Comparison of ENCODE assay signal across 16 cellular contexts in genomic region chr5:119454171-119454570, GRCh38. TPM values are rescaled to one million over a fixed set of nuclear protein-coding genes. Genes with fewer than 3 reads are reported as not detected.
DNase-seq lines count a peak whose midpoint lies in the region; ATAC-seq, FAIRE-seq and TF ChIP-seq lines count a peak whose summit lies in the region.
"Had no signal": no experiment of that assay in that cellular context is flagged by ENCODE, and none has a peak within 500 bp of the region (broad histone marks: within the 10 kb centered on the region; RNA-seq: fewer than 3 reads in every experiment).

No MANE protein-coding gene starts in this region.

- no peak overlapping the region for H3K4me3 ChIP-seq in Karpas-422 (ENCODE audit: low read length)
- H3K4me3 ChIP-seq in HepG2 (replicated peaks in 1 of 3; ENCODE audit: insufficient read depth in 1 of 3, low read depth in 2 of 3, low read length in 3 of 3): peak overlapping the region in 2 of 3 experiments; percentile 97 to 98; a peak in 3 of 6 replicates
- peak overlapping the region in 1 of 4 donors; percentile 67 for H3K4me3 ChIP-seq in upper lobe of left lung

- intact Hi-C loops in HepG2 (cut with micrococcal nuclease; ENCODE audit: unreplicated experiment): no loop called here

- H3K9me3 Mint-ChIP-seq in brain: peaks cover 12 to 21% (median 20%) of the 10 kb centered on the region in 5 experiments
- H3K9me3 Mint-ChIP-seq in glutamatergic neuron (ENCODE audit: unreplicated experiment): peaks cover 11% of the 10 kb centered on the region
- H3K9me3 Mint-ChIP-seq: CD8-positive, alpha-beta T cell; IgD-negative memory B cell had no signal

- H3K36me3 ChIP-seq in Karpas-422 (ENCODE audit: insufficient read depth, low read length) (no peaks in the 10 kb centered on the region), HepG2 (replicated peaks in 1 of 2; ENCODE audit: control insufficient read depth in 1 of 2, insufficient read depth in 2 of 2, low read length in 2 of 2) (0 out of 5 replicates have a peak, but pooled peaks cover 0 to 10% of the 10 kb centered on the region in 2 experiments), upper lobe of left lung (peaks cover 0 to 11% (median 4%) of the 10 kb centered on the region in 4 donors)

- no peak for TF ChIP-seq POLR2A in HepG2 (IDR thresholded peaks at IDR 0.05; ENCODE audit: insufficient read depth in 1 of 2, low read depth in 2 of 2, low read length in 2 of 2)
- TF ChIP-seq POLR2A in upper lobe of left lung (IDR thresholded peaks at IDR 0.05): no peak

- 0 out of 4 replicates have a peak, but pooled peaks of 1 of the 2 experiments have one; percentile 33 for TF ChIP-seq EP300 in HepG2 (IDR thresholded peaks at IDR 0.05; ENCODE audit: low read depth in 2 of 2, low read length in 2 of 2)
- no peak for TF ChIP-seq EP300 in HepG2 (CRISPR knock-in tag; IDR thresholded peaks at IDR 0.05; ENCODE audit: borderline replicate concordance)
- TF ChIP-seq EP300 in upper lobe of left lung (IDR thresholded peaks at IDR 0.05): no peak

- H3K4me3 Mint-ChIP-seq in brain (peak overlapping the region in 3 of 5 experiments; percentile 89 to 97 (median 96)), glutamatergic neuron (ENCODE audit: unreplicated experiment) (no peak overlapping the region)

- ATAC-seq in HepG2: no peak
- no peak for ATAC-seq in upper lobe of left lung (ENCODE audit: low FRiP score in 2 of 2)
- no peak for ATAC-seq in GM21528 (IDR thresholded peaks at IDR 0.05; ENCODE audit: low FRiP score, unreplicated experiment)
- ATAC-seq: CD8-positive, alpha-beta T cell had no signal

- H3K4me1 ChIP-seq in Karpas-422 (ENCODE audit: low read length) (peaks cover 18% of the 10 kb centered on the region), HepG2 (ENCODE audit: insufficient read depth, low read length) (peaks cover 47% of the 10 kb centered on the region), upper lobe of left lung (peaks cover 8 to 38% (median 18%) of the 10 kb centered on the region in 4 donors)

- H3K27ac ChIP-seq in Karpas-422 (ENCODE audit: low read length) (no peak overlapping the region), HepG2 (ENCODE audit: extremely low read length, insufficient read depth, low read length) (peak overlapping the region; percentile 100), upper lobe of left lung (peak overlapping the region; percentile 53 to 96 (median 90))

- TF ChIP-seq RAD21 in HepG2 (CRISPR knock-in tag; IDR thresholded peaks at IDR 0.05): no peak

- H3K27me3 ChIP-seq in Karpas-422 (ENCODE audit: low read length) (no peaks in the 10 kb centered on the region), HepG2 (ENCODE audit: control insufficient read depth in 1 of 2, insufficient read depth in 2 of 2, low read length in 2 of 2) (no peaks in the 10 kb centered on the region; a peak in 1 of 5 replicates), upper lobe of left lung (no peaks in the 10 kb centered on the region)

- POLR2A ChIA-PET in HepG2 (lab: Yijun Ruan, JAX): interaction anchor here (0.7 to 2.7 kb wide), 2 partner anchors 8 to 15 kb away, joined by 3 to 25 read pairs; no protein-coding TSS in a partner anchor

- WGBS in HepG2 (ENCODE audit: low lambda C conversion rate): 49% methylated on average over 3 of the region's 3 CpGs
- 74 to 77% methylated on average over 3 of the region's 3 CpGs for WGBS in upper lobe of left lung, 2 donors

- H3K4me2 ChIP-seq in Karpas-422 (ENCODE audit: low read depth, low read length, poor library complexity, severe bottlenecking) (peak overlapping the region; percentile 89), HepG2 (ENCODE audit: low read depth, low read length) (peak overlapping the region; percentile 81)

- H3K79me2 ChIP-seq in Karpas-422 (ENCODE audit: low read length) (peaks cover 26% of the 10 kb centered on the region), HepG2 (ENCODE audit: insufficient read depth, low read length) (peaks cover 43% of the 10 kb centered on the region)

- no TSS peak for BruUV-seq in HepG2 (replicated peaks; lab: Mats Ljungman, UMichigan)

- no peak overlapping the region for H3K27ac Mint-ChIP-seq in brain
- no peak overlapping the region for H3K27ac Mint-ChIP-seq in glutamatergic neuron (ENCODE audit: unreplicated experiment)
- H3K27ac Mint-ChIP-seq: B cell; CD8-positive, alpha-beta T cell had no signal

- H3K4me1 Mint-ChIP-seq in brain: peaks cover 42% of the 10 kb centered on the region
- peaks cover 14% of the 10 kb centered on the region for H3K4me1 Mint-ChIP-seq in glutamatergic neuron (ENCODE audit: low read depth, unreplicated experiment)

- no peak for TF ChIP-seq CTCF in brain (conservative IDR thresholded peaks at IDR 0.05)
- no peak for TF ChIP-seq CTCF in HepG2 (CRISPR knock-in tag; IDR thresholded peaks at IDR 0.05)
- TF ChIP-seq CTCF in upper lobe of left lung (IDR thresholded peaks at IDR 0.05): no peak
- no peak for TF ChIP-seq CTCF in glutamatergic neuron (IDR thresholded peaks at IDR 0.05; ENCODE audit: partially characterized antibody, unreplicated experiment)

- CTCF ChIA-PET in HepG2 (lab: Yijun Ruan, JAX; ENCODE audit: low intra/inter-chr PET ratio, low total read pairs): no interaction called here

- H3K9me3 ChIP-seq in Karpas-422 (ENCODE audit: low read length) (no peaks in the 10 kb centered on the region), HepG2 (ENCODE audit: low read length) (no peaks in the 10 kb centered on the region), upper lobe of left lung (peaks cover 0 to 5% (median 0%) of the 10 kb centered on the region in 4 donors)

- in situ Hi-C loops in HepG2 (cut with HindIII; ENCODE audit: extremely low pct_ligation_motif_present, low pct_unique_long_range_greater_than_20kb): loop anchor here (25.0 kb wide), 1 partner anchor 283 kb away; no protein-coding TSS in a partner anchor

- H3K9ac ChIP-seq in Karpas-422 (ENCODE audit: low read length): no peak overlapping the region
- H3K9ac ChIP-seq in HepG2 (ENCODE audit: insufficient read depth, low read depth, low read length): no peak overlapping the region

- H3K36me3 Mint-ChIP-seq in brain (peaks cover 30% of the 10 kb centered on the region), glutamatergic neuron (ENCODE audit: unreplicated experiment) (peaks cover 10% of the 10 kb centered on the region)

- H3K27me3 Mint-ChIP-seq in brain (peaks cover 6% of the 10 kb centered on the region), glutamatergic neuron (ENCODE audit: unreplicated experiment) (peaks cover 2% of the 10 kb centered on the region)
- H3K27me3 Mint-ChIP-seq: B cell, IgD-negative memory B cell had no signal

- no peak for FAIRE-seq in HepG2 (lab: Jason Lieb, UNC)
- FAIRE-seq: D721Med had no signal

- H4K20me1 ChIP-seq in Karpas-422 (ENCODE audit: insufficient read depth, low read depth, low read length) (no peaks in the 10 kb centered on the region), HepG2 (ENCODE audit: insufficient read depth, low read length) (0 out of 2 replicates have a peak, but pooled peaks cover 5% of the 10 kb centered on the region)

- H3K9me2 ChIP-seq in Karpas-422 (replicated peaks; ENCODE audit: insufficient read depth, low read length): no peaks in the 10 kb centered on the region

- H2AFZ ChIP-seq in Karpas-422 (ENCODE audit: low read length) (no peak overlapping the region), HepG2 (ENCODE audit: low read length) (no peak overlapping the region)

- no peak for DNase-seq in Karpas-422
- DNase-seq in HepG2 (ENCODE audit: low spot score): peak; percentile 34
- DNase-seq in upper lobe of left lung: no peak
- DNase-seq in glutamatergic neuron: no peak
- no peak for DNase-seq in NCI-H1930 (lab: John Stamatoyannopoulos, UW)
- DNase-seq: CD8-positive, alpha-beta T cell; H7; NCI-H1436; NCI-H2227 treated with DMSO at 0.1 percent for 48 hours; NCI-H526; NK-92 treated with Interleukin-12 subunit alpha and Interleukin-12 subunit beta, amount 100 ng/mL, for 24 hours had no signal

TF ChIP-seq in HepG2, 621 proteins besides CTCF, POLR2A, EP300 and RAD21 (continues in another document):
- TF ChIP-seq ZFP82 (CRISPR knock-in tag; IDR thresholded peaks at IDR 0.05; ENCODE audit: borderline replicate concordance) (no peak), ZNF253 (CRISPR knock-in tag; IDR thresholded peaks at IDR 0.05; ENCODE audit: borderline replicate concordance) (no peak)

RNA-seq across cellular contexts. Expression of gene HSD17B4, which starts 1.9 kb away (rescaled TPM):
- 57.6 and 127 TPM in 2 replicates for total RNA-seq in Karpas-422 (2014; rRNA removed; shearing (Covaris generic); ENCODE audit: low replicate concordance)
- polyA plus RNA-seq in brain (ENCODE audit: insufficient read depth, low read depth, low replicate concordance) (105 TPM), HepG2 (2011; rRNA removed) (163 and 178 TPM in 2 replicates)
- total RNA-seq in HepG2 (2016; rRNA removed; fragmentation: Illumina TruSeq; extraction: Trizol) (399 and 508 TPM in 2 replicates), upper lobe of left lung (100 to 1,000 TPM; 240 to 430 (median 355) TPM), glutamatergic neuron (ENCODE audit: unreplicated experiment) (161 TPM)
- 60.7 and 79.3 TPM in 2 replicates for total RNA-seq in HepG2 (2016; cell fraction: cytosol; rRNA removed; fragmentation: Illumina TruSeq; extraction: Trizol; ENCODE audit: low read depth)
- total RNA-seq in HepG2 (2016; cell fraction: insoluble cytoplasmic fraction; rRNA removed; fragmentation: Illumina TruSeq; extraction: Trizol): 397 and 512 TPM in 2 replicates
- 102 and 119 TPM in 2 replicates for total RNA-seq in HepG2 (2016; cell fraction: membrane; rRNA removed; fragmentation: Illumina TruSeq; extraction: Trizol)
- 218 and 251 TPM in 2 replicates for total RNA-seq in HepG2 (2016; cell fraction: nucleus; rRNA removed; fragmentation: Illumina TruSeq; extraction: Trizol)
- polyA plus RNA-seq in HepG2 (2011; cell fraction: cytosol; rRNA removed): 98.0 and 194 TPM in 2 replicates
- polyA plus RNA-seq in HepG2 (2011; cell fraction: nucleus; rRNA removed): 119 and 175 TPM in 2 replicates
- 153 and 212 TPM in 2 replicates for polyA plus RNA-seq in HepG2 (2012)
- 35.4 and 40.3 TPM in 2 replicates for polyA plus RNA-seq in HepG2 (2016; cell fraction: cytosol; fragmentation: Illumina TruSeq; extraction: Trizol; ENCODE audit: low read depth)
- 332 and 336 TPM in 2 replicates for polyA plus RNA-seq in HepG2 (2016; cell fraction: insoluble cytoplasmic fraction; fragmentation: Illumina TruSeq; extraction: Trizol; ENCODE audit: low read depth)
- 57.1 and 67.7 TPM in 2 replicates for polyA plus RNA-seq in HepG2 (2016; cell fraction: membrane; fragmentation: Illumina TruSeq; extraction: Trizol; ENCODE audit: low read depth)
- polyA plus RNA-seq in HepG2 (2016; cell fraction: nucleus; fragmentation: Illumina TruSeq; extraction: Trizol; ENCODE audit: insufficient read depth, low read depth): 221 and 269 TPM in 2 replicates
- 271 and 288 TPM in 2 replicates for polyA minus RNA-seq in HepG2 (2011; rRNA and poly(A)+ RNA removed; ENCODE audit: low replicate concordance)
- 117 and 147 TPM in 2 replicates for polyA minus RNA-seq in HepG2 (2011; cell fraction: cytosol; rRNA and poly(A)+ RNA removed)
- 131 and 184 TPM in 2 replicates for polyA minus RNA-seq in HepG2 (2011; cell fraction: nucleus; rRNA and poly(A)+ RNA removed)
